ENCODE assay signal across 10 cellular contexts in the genomic region with DNA sequence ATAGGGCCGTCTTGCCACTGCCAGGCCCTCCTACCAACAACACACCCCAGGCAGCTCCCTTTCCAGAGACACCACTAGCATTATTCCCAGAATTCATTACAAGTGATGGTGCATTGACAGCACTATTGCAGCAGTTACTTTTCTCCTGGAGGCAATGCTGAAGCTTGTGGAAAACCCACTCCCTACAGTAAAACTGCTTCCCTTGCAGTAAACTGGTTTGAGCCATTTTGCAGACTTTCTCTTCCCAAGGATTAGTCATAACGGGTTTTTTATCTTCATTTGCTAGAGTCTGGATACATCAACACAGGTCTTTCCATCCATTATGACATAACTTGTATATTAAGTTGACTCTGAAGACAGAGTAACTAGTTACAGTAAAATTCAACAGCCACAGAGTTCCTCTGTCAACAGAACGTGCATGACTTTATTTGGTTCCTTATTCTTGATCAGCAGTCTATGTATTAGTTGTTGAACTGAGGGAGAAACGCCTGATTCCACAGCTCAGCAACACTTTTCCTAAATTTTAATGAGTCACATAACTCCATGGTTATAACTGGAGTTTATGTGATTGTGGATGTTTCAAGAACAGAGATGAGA. TPM values are rescaled to one million over a fixed set of nuclear protein-coding genes. Genes with fewer than 3 reads are reported as not detected.
DNase-seq lines count a peak whose midpoint lies in the region; ATAC-seq and TF ChIP-seq lines count a peak whose summit lies in the region.
"Had no signal": no experiment of that assay in that cellular context is flagged by ENCODE, and none has a peak within 500 bp of the region (broad histone marks: within the 10 kb centered on the region; RNA-seq: fewer than 3 reads in every experiment).

No MANE protein-coding gene starts in this region.

- no peak for TF ChIP-seq CTCF in DND-41 (IDR thresholded peaks at IDR 0.05; ENCODE audit: borderline replicate concordance, extremely low read depth, low read length, poor library complexity, severe bottlenecking)
- no peak for TF ChIP-seq CTCF in epithelial cell of esophagus (IDR thresholded peaks at IDR 0.05; ENCODE audit: insufficient read depth, low read depth, low read length, missing control alignments)
- TF ChIP-seq CTCF in osteoblast (IDR thresholded peaks at IDR 0.05; ENCODE audit: extremely low read depth, low read depth, low read length): no peak
- no peak for TF ChIP-seq CTCF in chondrocyte (IDR thresholded peaks at IDR 0.05)

- H3K4me2 ChIP-seq in DND-41 (ENCODE audit: insufficient read depth, low read length): peak overlapping the region; percentile 83
- H3K4me2 ChIP-seq in osteoblast (ENCODE audit: insufficient read depth, low read length): peak overlapping the region; percentile 93

- peaks cover 6% of the 10 kb centered on the region for H3K4me1 Mint-ChIP-seq in activated naive CD8-positive, alpha-beta T cell treated with anti-CD3 and anti-CD28 coated beads, Interleukin-2, amount 50 U/mL, for 24 hours
- peaks cover 49% of the 10 kb centered on the region for H3K4me1 Mint-ChIP-seq in chondrocyte (ENCODE audit: low read depth)

- H3K27me3 Mint-ChIP-seq in activated naive CD8-positive, alpha-beta T cell treated with anti-CD3 and anti-CD28 coated beads, Interleukin-2, amount 50 U/mL, for 24 hours: peaks cover 3% of the 10 kb centered on the region
- no peaks in the 10 kb centered on the region for H3K27me3 Mint-ChIP-seq in chondrocyte (ENCODE audit: low read depth)

- no peak overlapping the region for H2AFZ ChIP-seq in DND-41 (ENCODE audit: low read depth, low read length)
- no peak overlapping the region for H2AFZ ChIP-seq in osteoblast (ENCODE audit: low read length)

- no peak overlapping the region for H3K27ac Mint-ChIP-seq in activated naive CD8-positive, alpha-beta T cell treated with anti-CD3 and anti-CD28 coated beads, Interleukin-2, amount 50 U/mL, for 24 hours
- H3K27ac Mint-ChIP-seq in chondrocyte (ENCODE audit: unreplicated experiment): no peak overlapping the region
- H3K27ac Mint-ChIP-seq: brain had no signal

- H3K9ac ChIP-seq in DND-41 (ENCODE audit: low read depth, low read length) (peak overlapping the region; percentile 91; the same call in 1 of the 2 replicates), NT2/D1 (ENCODE audit: insufficient read length, low read depth) (no peak overlapping the region)

- H3K9me3 Mint-ChIP-seq in activated naive CD8-positive, alpha-beta T cell treated with anti-CD3 and anti-CD28 coated beads, Interleukin-2, amount 50 U/mL, for 24 hours: no peaks in the 10 kb centered on the region
- no peaks in the 10 kb centered on the region for H3K9me3 Mint-ChIP-seq in chondrocyte (ENCODE audit: low read depth)
- H3K9me3 Mint-ChIP-seq: neural crest cell had no signal

- DNase-seq in DND-41: no peak
- DNase-seq in NT2/D1 (ENCODE audit: low read depth, low spot score): no peak
- peak; percentile 13 for DNase-seq in epithelial cell of esophagus (ENCODE audit: low read depth)
- DNase-seq in osteoblast (ENCODE audit: insufficient read length, low spot score, missing footprints): peak; percentile 57
- DNase-seq in NCI-H748 (lab: John Stamatoyannopoulos, UW; ENCODE audit: unreplicated experiment): no peak
- DNase-seq in activated naive CD8-positive, alpha-beta T cell treated with anti-CD3 and anti-CD28 coated beads, Interleukin-2, amount 50 U/mL, for 24 hours: no peak
- no peak for DNase-seq in chondrocyte (ENCODE audit: low spot score)

- H4K20me1 ChIP-seq in DND-41 (ENCODE audit: insufficient read depth, low read length) (peaks cover 12% of the 10 kb centered on the region; the same call in 1 of the 2 replicates), osteoblast (ENCODE audit: insufficient read depth, low read length) (peaks cover 21% of the 10 kb centered on the region)

- ATAC-seq in DND-41 (ENCODE audit: insufficient read depth, low read depth) (no peak), HG03571 (IDR thresholded peaks at IDR 0.05; ENCODE audit: unreplicated experiment) (no peak)
- no peak for ATAC-seq in activated naive CD8-positive, alpha-beta T cell treated with anti-CD3 and anti-CD28 coated beads, Interleukin-2, amount 50 U/mL, for 24 hours

- H3K4me3 ChIP-seq in DND-41 (ENCODE audit: low read depth in 1 of 2, low read length in 2 of 2) (peak overlapping the region in 1 of 2 experiments; percentile 85; a peak in 2 of 4 replicates), NT2/D1 (ENCODE audit: insufficient read length, low read depth) (peak overlapping the region; percentile 72), epithelial cell of esophagus (ENCODE audit: low read length) (peak overlapping the region; percentile 77), osteoblast (ENCODE audit: insufficient read depth, low read length) (peak overlapping the region; percentile 85)

- H3K36me3 Mint-ChIP-seq in activated naive CD8-positive, alpha-beta T cell treated with anti-CD3 and anti-CD28 coated beads, Interleukin-2, amount 50 U/mL, for 24 hours (ENCODE audit: low read depth): no peaks in the 10 kb centered on the region
- H3K36me3 Mint-ChIP-seq in chondrocyte (ENCODE audit: low read depth): peaks cover 6% of the 10 kb centered on the region

- H3K36me3 ChIP-seq in DND-41 (ENCODE audit: insufficient read depth, low read length) (peaks cover 7% of the 10 kb centered on the region; the same call in 1 of the 2 replicates), NT2/D1 (ENCODE audit: insufficient read depth, insufficient read length, low read length) (peaks cover 20% of the 10 kb centered on the region), osteoblast (ENCODE audit: insufficient read depth, low read length) (no peaks in the 10 kb centered on the region)

- no peak overlapping the region for H3K4me3 Mint-ChIP-seq in activated naive CD8-positive, alpha-beta T cell treated with anti-CD3 and anti-CD28 coated beads, Interleukin-2, amount 50 U/mL, for 24 hours
- no peak overlapping the region for H3K4me3 Mint-ChIP-seq in chondrocyte (ENCODE audit: unreplicated experiment)
- H3K4me3 Mint-ChIP-seq: brain, neural crest cell had no signal

- H3K27ac ChIP-seq in DND-41 (ENCODE audit: low read length) (peak overlapping the region; percentile 27; the same call in 1 of the 2 replicates), osteoblast (ENCODE audit: low read depth, low read length) (peak overlapping the region; percentile 83)

- H3K79me2 ChIP-seq in DND-41 (ENCODE audit: insufficient read depth, low read length) (peaks cover 58% of the 10 kb centered on the region), osteoblast (ENCODE audit: insufficient read depth, low read length) (peaks cover 60% of the 10 kb centered on the region)

- H3K9me3 ChIP-seq in DND-41 (ENCODE audit: insufficient read depth, low read length, severe bottlenecking) (no peaks in the 10 kb centered on the region), NT2/D1 (ENCODE audit: insufficient read depth, low read length) (no peaks in the 10 kb centered on the region), osteoblast (ENCODE audit: low read depth, low read length) (no peaks in the 10 kb centered on the region)

- H3K4me1 ChIP-seq in DND-41 (ENCODE audit: insufficient read depth, low read length) (peaks cover 55% of the 10 kb centered on the region), NT2/D1 (ENCODE audit: insufficient read depth, insufficient read length) (no peaks in the 10 kb centered on the region), osteoblast (ENCODE audit: insufficient read depth, low read length) (peaks cover 27% of the 10 kb centered on the region)

- no peaks in the 10 kb centered on the region for H3K27me3 ChIP-seq in DND-41 (ENCODE audit: insufficient read depth, low read length, poor library complexity)
- H3K27me3 ChIP-seq in NT2/D1 (ENCODE audit: insufficient read depth, insufficient read length): no peaks in the 10 kb centered on the region
- H3K27me3 ChIP-seq in osteoblast (ENCODE audit: insufficient read depth, low read length): no peaks in the 10 kb centered on the region

RNA-seq across cellular contexts. Expression of a gene that starts 2.2 kb away (rescaled TPM):
- 27.5 and 31.8 TPM in 2 replicates for total RNA-seq in osteoblast
- total RNA-seq in chondrocyte: 47.2 to 54.4 TPM (median 47.8 TPM) in 3 replicates

Comparison
In these comparisons a context has a peak if more than half of its experiments do, and no peak if none do; other contexts are left out.
1. DNase-seq: peak in epithelial cell of esophagus (single experiment) and osteoblast (single experiment); none in DND-41 (single experiment), NT2/D1 (single experiment), NCI-H748 (single experiment), activated naive CD8-positive, alpha-beta T cell treated with anti-CD3 and anti-CD28 coated beads, Interleukin-2, amount 50 U/mL, for 24 hours (single experiment) and chondrocyte (single experiment).